ENCODE assay signal across 10 cellular contexts in genomic region chr7:194996-195829, GRCh38. TPM values are rescaled to one million over a fixed set of nuclear protein-coding genes. Genes with fewer than 3 reads are reported as not detected.
DNase-seq lines count a peak whose midpoint lies in the region; ATAC-seq and TF ChIP-seq lines count a peak whose summit lies in the region.
"Had no signal": no experiment of that assay in that cellular context is flagged by ENCODE, and none has a peak within 500 bp of the region (broad histone marks: within the 10 kb centered on the region; RNA-seq: fewer than 3 reads in every experiment).

No MANE protein-coding gene starts in this region.

- DNase-seq in H7 (peak; percentile 74), KBM-7 (no peak), DMS114 treated with DMSO at 0.1 percent for 48 hours (lab: John Stamatoyannopoulos, UW; ENCODE audit: unreplicated experiment) (no peak), activated T-cell treated with anti-CD3 and anti-CD28 coated beads for 4 hours (no peak)
- DNase-seq: activated CD8-positive, alpha-beta memory T cell treated with anti-CD3 and anti-CD28 coated beads for 24 hours had no signal

- in situ Hi-C loops in KBM-7 (cut with MboI; ENCODE audit: low pct_unique_long_range_greater_than_20kb, low sequenced_read_pairs): no loop called here

- TF ChIP-seq CTCF in VCaP (conservative IDR thresholded peaks at IDR 0.05): no peak

- H3K36me3 ChIP-seq in H7 (replicated peaks; ENCODE audit: control insufficient read depth, insufficient read depth, low read length) (peaks cover 30% of the 10 kb centered on the region), iPS-15b (ENCODE audit: control insufficient read depth, insufficient read depth, low read length) (peaks cover 22% of the 10 kb centered on the region), skeletal muscle satellite cell (ENCODE audit: insufficient read depth, low read length) (peaks cover 49% of the 10 kb centered on the region)

- H3K9ac ChIP-seq in iPS-15b (ENCODE audit: low read depth, low read length) (peak overlapping the region; percentile 65), skeletal muscle satellite cell (ENCODE audit: low read depth, low read length) (peak overlapping the region; percentile 81)

- no peaks in the 10 kb centered on the region for H3K9me3 ChIP-seq in iPS-15b (ENCODE audit: control insufficient read depth, insufficient read depth, low read length)
- H3K9me3 ChIP-seq in skeletal muscle satellite cell (replicated peaks; ENCODE audit: low read length): no peaks in the 10 kb centered on the region

- H3K4me3 ChIP-seq in H7 (ENCODE audit: insufficient read depth, low read depth, low read length) (peak overlapping the region; percentile 76), iPS-15b (ENCODE audit: low read depth, low read length) (no peak overlapping the region), skeletal muscle satellite cell (ENCODE audit: low read length) (peak overlapping the region; percentile 87)
- H3K4me3 ChIP-seq: GM12878 had no signal

- H3K4me2 ChIP-seq in skeletal muscle satellite cell (ENCODE audit: low read length): peak overlapping the region; percentile 85

- H3K4me1 ChIP-seq in iPS-15b (ENCODE audit: control insufficient read depth, insufficient read depth, low read length) (peaks cover 2% of the 10 kb centered on the region), skeletal muscle satellite cell (ENCODE audit: control insufficient read depth, insufficient read depth, low read length) (peaks cover 35% of the 10 kb centered on the region)

- H3K27ac ChIP-seq in VCaP: peak overlapping the region; percentile 75

- peaks cover 5% of the 10 kb centered on the region; the same call in 1 of the 2 replicates for H3K27me3 ChIP-seq in H7 (ENCODE audit: control insufficient read depth, insufficient read depth, low read length)
- peaks cover 2% of the 10 kb centered on the region for H3K27me3 ChIP-seq in iPS-15b (ENCODE audit: control insufficient read depth, insufficient read depth, low read length)
- no peaks in the 10 kb centered on the region for H3K27me3 ChIP-seq in skeletal muscle satellite cell (ENCODE audit: control insufficient read depth, insufficient read depth, low read length)

- no peak for ATAC-seq in GM18520 (IDR thresholded peaks at IDR 0.05; ENCODE audit: unreplicated experiment)
- ATAC-seq: GM12878 had no signal

RNA-seq across cellular contexts. Expression of gene FAM20C, which starts 2.8 kb away (rescaled TPM):
- total RNA-seq in H7 (2014; rRNA removed; shearing (Covaris generic)): 63.2 and 71.5 TPM in 2 replicates
- 26.9 and 33.2 TPM in 2 replicates for total RNA-seq in skeletal muscle satellite cell (2012; rRNA removed)
